In the genomic region with DNA sequence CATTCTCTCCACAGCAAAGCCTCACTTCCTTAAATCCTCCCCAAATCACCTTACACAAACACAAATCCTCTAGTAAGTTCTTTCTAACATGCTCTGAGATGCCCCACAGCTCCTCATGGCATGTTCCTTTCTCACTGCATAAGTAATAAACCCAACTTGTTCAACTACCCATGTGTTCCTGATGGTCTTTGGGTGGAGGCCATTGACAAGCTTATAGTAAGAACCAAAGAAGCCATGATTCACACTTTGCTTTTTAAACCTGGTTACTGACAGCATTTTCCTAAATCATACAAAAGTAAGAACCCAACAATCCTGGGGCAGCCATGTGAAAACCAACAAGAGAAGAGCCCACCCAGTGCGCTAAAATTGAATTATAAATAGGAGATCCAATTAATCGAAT, we compare ENCODE assay signal across 23 cellular contexts.
A peak's percentile ranks its signal among the peaks of the same experiment; 100 is the strongest.
DNase-seq lines count a peak whose midpoint lies in the region; ATAC-seq, FAIRE-seq and TF ChIP-seq lines count a peak whose summit lies in the region.
"Had no signal": no experiment of that assay in that cellular context is flagged by ENCODE, and none has a peak within 500 bp of the region (broad histone marks: within the 10 kb centered on the region; RNA-seq: fewer than 3 reads in every experiment).

No MANE protein-coding gene starts in this region.

- peaks cover 7 to 38% of the 10 kb centered on the region in 2 donors for H3K36me3 Mint-ChIP-seq in activated T-cell treated with anti-CD3 and anti-CD28 coated beads, Interleukin-2, amount 50 U/mL, for 72 hours (ENCODE audit: insufficient read depth in 2 of 2)

- no peak for TF ChIP-seq RAD21 in K562 (CRISPR knock-in tag; conservative IDR thresholded peaks at IDR 0.05 in 1 of 2, IDR thresholded peaks at IDR 0.05 in 1 of 2)

- FAIRE-seq in K562 (lab: Jason Lieb, UNC) (no peak), keratinocyte (lab: Jason Lieb, UNC) (peak; percentile 41)
- FAIRE-seq: A549, D721Med, G401.6, GM12891, GM19239 had no signal

- DNase-seq in Panc1 (ENCODE audit: low read depth, low spot score) (no peak), K562 (ENCODE audit: extremely low read depth in 1 of 4, low spot score in 3 of 4) (no peak), epithelial cell of esophagus (ENCODE audit: low read depth) (peak; percentile 18), keratinocyte (ENCODE audit: low read depth, low spot score) (no peak), NCI-H1694 (lab: John Stamatoyannopoulos, UW) (no peak)
- no peak for DNase-seq in activated CD4-positive, alpha-beta T cell treated with anti-CD3 and anti-CD28 coated beads, Interleukin-2, amount 50 U/mL, for 1 hour
- no peak for DNase-seq in activated T-cell treated with anti-CD3 and anti-CD28 coated beads, Interleukin-2, amount 50 U/mL, for 72 hours
- DNase-seq: AML-193; Caco-2; Calu3; CD4-positive, alpha-beta T cell; CD8-positive, alpha-beta T cell; DMS79 treated with DMSO at 0.1 percent for 48 hours; GF-D8 had no signal

- H3K4me3 ChIP-seq in Panc1 (ENCODE audit: low read depth in 2 of 2, low read length in 2 of 2) (no peak overlapping the region), K562 (no peak overlapping the region), epithelial cell of esophagus (ENCODE audit: low read length) (no peak overlapping the region), keratinocyte (ENCODE audit: control insufficient read depth in 2 of 3, extremely low read depth in 1 of 3, insufficient read depth in 2 of 3, low read depth in 1 of 3, low read length in 3 of 3) (no peak overlapping the region)
- H3K4me3 ChIP-seq: A549; BLaER1 treated with 17β-estradiol and CSF1 and Interleukin-3, amounts not matched to agents 10 nM and 100 nM had no signal

- no peaks in the 10 kb centered on the region for H4K20me1 ChIP-seq in K562 (replicated peaks; ENCODE audit: control insufficient read depth, insufficient read depth, low read length)
- no peaks in the 10 kb centered on the region for H4K20me1 ChIP-seq in keratinocyte (ENCODE audit: control insufficient read depth, extremely low read depth, insufficient read depth, low read length)

- intact Hi-C loops in Panc1 (cut with micrococcal nuclease; ENCODE audit: unreplicated experiment) (no loop called here), K562 (cut with micrococcal nuclease) (no loop called here)

- H3K27me3 Mint-ChIP-seq in activated T-cell treated with anti-CD3 and anti-CD28 coated beads, Interleukin-2, amount 50 U/mL, for 72 hours (ENCODE audit: low read depth), result no peaks in the 10 kb centered on the region
- H3K27me3 Mint-ChIP-seq: B cell; CD4-positive, alpha-beta T cell had no signal

- in situ Hi-C loops in Panc1 (cut with HindIII; ENCODE audit: low pct_unique_long_range_greater_than_20kb, low sequenced_read_pairs), result no loop called here
- in situ Hi-C loops in K562 (cut with MboI), result no loop called here

- TF ChIP-seq POLR2A in K562 (conservative IDR thresholded peaks at IDR 0.05), result no peak

- peaks cover 5% of the 10 kb centered on the region for H3K4me1 Mint-ChIP-seq in activated T-cell treated with anti-CD3 and anti-CD28 coated beads, Interleukin-2, amount 50 U/mL, for 72 hours (ENCODE audit: low read depth)
- H3K4me1 Mint-ChIP-seq: B cell had no signal

- CTCF ChIA-PET in Panc1 (lab: Charles Lee) (no interaction called here), K562 (lab: Yijun Ruan, JAX; ENCODE audit: low intra/inter-chr PET ratio) (no interaction called here)

- no peak overlapping the region for H3K4me3 Mint-ChIP-seq in activated T-cell treated with anti-CD3 and anti-CD28 coated beads, Interleukin-2, amount 50 U/mL, for 72 hours
- H3K4me3 Mint-ChIP-seq: B cell; CD4-positive, alpha-beta T cell; CD8-positive, alpha-beta T cell had no signal

- H3K4me2 ChIP-seq in K562 (ENCODE audit: insufficient read depth, low read length), result no peak overlapping the region
- H3K4me2 ChIP-seq in keratinocyte (ENCODE audit: control insufficient read depth, extremely low read depth, insufficient read depth, low read depth, low read length), result no peak overlapping the region
- H3K4me2 ChIP-seq: A549; BLaER1 treated with 17β-estradiol and CSF1 and Interleukin-3, amounts not matched to agents 10 nM and 100 nM had no signal

- ATAC-seq in Panc1 (no peak), K562 (no peak)
- no peak for ATAC-seq in activated T-cell treated with anti-CD3 and anti-CD28 coated beads, Interleukin-2, amount 50 U/mL, for 72 hours (replicated peaks in 1 of 2)
- ATAC-seq: A549; CD8-positive, alpha-beta T cell had no signal

- BruUV-seq in Panc1 (replicated peaks; lab: Mats Ljungman, UMichigan) (no TSS peak), K562 (replicated peaks; lab: Mats Ljungman, UMichigan) (no TSS peak)

- H3K36me3 ChIP-seq in Panc1 (ENCODE audit: control insufficient read depth, insufficient read depth, low read length) (0 out of 2 replicates have a peak, but pooled peaks cover 2% of the 10 kb centered on the region), K562 (ENCODE audit: control insufficient read depth, insufficient read depth, low read length) (no peaks in the 10 kb centered on the region), keratinocyte (ENCODE audit: control insufficient read depth in 2 of 2, extremely low read depth in 1 of 2, insufficient read depth in 2 of 2, low read length in 2 of 2) (peaks cover 0 to 2% of the 10 kb centered on the region in 2 experiments)

- TF ChIP-seq EP300 in K562 (IDR thresholded peaks at IDR 0.05; ENCODE audit: low read length), result no peak

- POLR2A ChIA-PET in Panc1 (lab: Charles Lee), result no interaction called here
- POLR2A ChIA-PET in K562 (lab: Yijun Ruan, JAX), result no interaction called here

- H2AFZ ChIP-seq in K562 (ENCODE audit: low read depth, low read length), result no peak overlapping the region
- no peak overlapping the region for H2AFZ ChIP-seq in keratinocyte (ENCODE audit: control insufficient read depth, low read length)

- H3K9me1 ChIP-seq in K562 (ENCODE audit: control insufficient read depth, insufficient read depth, low read length), result no peaks in the 10 kb centered on the region
- H3K9me1 ChIP-seq in keratinocyte (ENCODE audit: control insufficient read depth, extremely low read depth, insufficient read depth, low read length), result no peaks in the 10 kb centered on the region

- H3K27ac ChIP-seq in Panc1 (ENCODE audit: low read length), result peak overlapping the region; percentile 39
- H3K27ac ChIP-seq in K562 (ENCODE audit: extremely low read depth, low read depth, low read length), result no peak overlapping the region
- no peak overlapping the region for H3K27ac ChIP-seq in keratinocyte (ENCODE audit: control insufficient read depth, insufficient read depth, low read length)
- H3K27ac ChIP-seq: 22Rv1; A549; BLaER1 treated with 17β-estradiol and CSF1 and Interleukin-3, amounts not matched to agents 10 nM and 100 nM; C4-2B had no signal

- H3K79me2 ChIP-seq in K562 (ENCODE audit: control insufficient read depth, insufficient read depth, low read length) (no peaks in the 10 kb centered on the region), keratinocyte (ENCODE audit: control insufficient read depth, insufficient read depth, low read length) (no peaks in the 10 kb centered on the region)

- WGBS in K562 (ENCODE audit: insufficient coverage, low coverage, missing lambda C conversion rate), result 96% methylated on average over 2 of the region's 2 CpGs

- dilution Hi-C loops in keratinocyte (cut with MboI; ENCODE audit: extremely low pct_ligation_motif_present, low sequenced_read_pairs), result no loop called here

- H3K9me3 Mint-ChIP-seq in activated T-cell treated with anti-CD3 and anti-CD28 coated beads, Interleukin-2, amount 50 U/mL, for 72 hours, result peaks cover 0 to 4% of the 10 kb centered on the region in 2 donors
- H3K9me3 Mint-ChIP-seq: CD4-positive, alpha-beta T cell; CD8-positive, alpha-beta T cell had no signal

- H3K27ac Mint-ChIP-seq in activated T-cell treated with anti-CD3 and anti-CD28 coated beads, Interleukin-2, amount 50 U/mL, for 72 hours, result no peak overlapping the region
- H3K27ac Mint-ChIP-seq: B cell; CD4-positive, alpha-beta T cell; CD8-positive, alpha-beta T cell had no signal

- H3K9ac ChIP-seq in K562 (ENCODE audit: insufficient read depth in 1 of 2, low read depth in 2 of 2, low read length in 2 of 2) (no peak overlapping the region), keratinocyte (ENCODE audit: control insufficient read depth, extremely low read depth, insufficient read depth, low read length) (no peak overlapping the region)
- H3K9ac ChIP-seq: BLaER1 treated with 17β-estradiol and CSF1 and Interleukin-3, amounts not matched to agents 10 nM and 100 nM had no signal

- TF ChIP-seq CTCF in Panc1 (IDR thresholded peaks at IDR 0.05), result no peak
- TF ChIP-seq CTCF in K562 (IDR thresholded peaks at IDR 0.05 in 2 of 3, conservative IDR thresholded peaks at IDR 0.05 in 1 of 3; ENCODE audit: insufficient read depth in 2 of 3, low read depth in 1 of 3, low read length in 3 of 3), result no peak
- no peak for TF ChIP-seq CTCF in epithelial cell of esophagus (IDR thresholded peaks at IDR 0.05; ENCODE audit: insufficient read depth, low read depth, low read length, missing control alignments)
- TF ChIP-seq CTCF in keratinocyte (optimal IDR thresholded peaks at IDR 0.05 in 1 of 3, IDR thresholded peaks at IDR 0.05 in 1 of 3, conservative IDR thresholded peaks at IDR 0.05 in 1 of 3; ENCODE audit: extremely low read depth in 1 of 3, insufficient read depth in 2 of 3, low read length in 3 of 3), result no peak

- H3K9me3 ChIP-seq in Panc1 (ENCODE audit: control insufficient read depth, insufficient read depth, low read depth, low read length) (no peaks in the 10 kb centered on the region; the same call in 1 of the 2 replicates), K562 (replicated peaks; ENCODE audit: control insufficient read depth, insufficient read depth, low read depth, low read length) (no peaks in the 10 kb centered on the region), keratinocyte (ENCODE audit: control insufficient read depth, low read depth, low read length) (no peaks in the 10 kb centered on the region)
- H3K9me3 ChIP-seq: A549, Caco-2 had no signal

- H3K4me1 ChIP-seq in Panc1 (ENCODE audit: control insufficient read depth, insufficient read depth, low read length), result peaks cover 52% of the 10 kb centered on the region
- H3K4me1 ChIP-seq in K562 (replicated peaks in 1 of 2; ENCODE audit: control insufficient read depth in 2 of 2, insufficient read depth in 2 of 2, low read length in 2 of 2), result peaks cover 2 to 43% of the 10 kb centered on the region in 2 experiments; a peak in 4 of 5 replicates
- H3K4me1 ChIP-seq in keratinocyte (ENCODE audit: control insufficient read depth, extremely low read depth, insufficient read depth, low read length), result peaks cover 41% of the 10 kb centered on the region
- H3K4me1 ChIP-seq: BLaER1 treated with 17β-estradiol and CSF1 and Interleukin-3, amounts not matched to agents 10 nM and 100 nM had no signal

- no peaks in the 10 kb centered on the region for H3K27me3 ChIP-seq in Panc1 (ENCODE audit: control insufficient read depth, insufficient read depth, low read length)
- no peaks in the 10 kb centered on the region for H3K27me3 ChIP-seq in K562 (ENCODE audit: control insufficient read depth in 2 of 2, insufficient read depth in 2 of 2, low read length in 2 of 2)
- no peaks in the 10 kb centered on the region for H3K27me3 ChIP-seq in keratinocyte (ENCODE audit: control insufficient read depth, extremely low read depth, insufficient read depth, low read length)
- H3K27me3 ChIP-seq: BLaER1 treated with 17β-estradiol and CSF1 and Interleukin-3, amounts not matched to agents 10 nM and 100 nM had no signal

TF ChIP-seq in K562, 482 proteins besides CTCF, POLR2A, EP300 and RAD21 (continues in another document):
- TF ChIP-seq ZBTB17 (CRISPR knock-in tag; IDR thresholded peaks at IDR 0.05), result 0 out of 2 replicates have a peak, but pooled peaks have one; percentile 41
